ENCODE assay signal across 17 cellular contexts in the genomic region with DNA sequence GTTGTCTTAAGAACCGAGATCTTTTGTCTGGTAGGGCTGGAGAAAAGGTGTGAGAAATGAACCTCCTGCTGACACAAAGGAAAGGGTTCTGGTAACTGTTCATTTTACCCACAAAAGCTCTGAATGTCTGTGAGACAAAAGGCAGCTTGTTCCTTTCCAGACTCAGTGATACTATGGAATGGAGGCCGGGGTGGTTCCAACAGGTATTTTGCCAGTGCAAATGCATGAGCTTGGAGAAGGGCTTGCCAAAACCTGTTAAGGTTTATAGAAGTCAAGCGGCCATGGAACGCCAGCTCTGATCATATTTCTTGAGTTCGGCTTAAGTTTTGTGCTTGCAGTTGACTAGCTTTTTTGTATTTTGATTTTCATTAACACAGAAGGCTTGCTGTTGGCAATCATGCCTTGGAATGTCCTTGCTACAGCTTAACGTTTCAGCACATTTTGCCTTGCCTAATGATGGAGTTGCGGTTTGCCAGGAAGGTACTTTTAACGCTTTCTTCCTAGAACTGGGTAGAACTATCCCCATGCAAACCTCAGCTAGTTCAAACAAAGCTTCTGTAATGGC.
DNase-seq lines count a peak whose midpoint lies in the region; ATAC-seq, FAIRE-seq and TF ChIP-seq lines count a peak whose summit lies in the region.
"Had no signal": no experiment of that assay in that cellular context is flagged by ENCODE, and none has a peak within 500 bp of the region (broad histone marks: within the 10 kb centered on the region; RNA-seq: fewer than 3 reads in every experiment).

No MANE protein-coding gene starts in this region.

- no peak for FAIRE-seq in kidney (lab: Jason Lieb, UNC)
- FAIRE-seq: GM12892, HepG2 had no signal

- no peaks in the 10 kb centered on the region for H4K20me1 ChIP-seq in mammary epithelial cell (ENCODE audit: insufficient read depth, low read length)

- no peak overlapping the region for H3K9ac ChIP-seq in mammary epithelial cell (ENCODE audit: insufficient read depth, low read length)
- peak overlapping the region in 1 of 2 donors; percentile 38 for H3K9ac ChIP-seq in kidney (ENCODE audit: low read length in 2 of 2)
- H3K9ac ChIP-seq: SK-N-SH had no signal

- TF ChIP-seq POLR2A in erythroblast (IDR thresholded peaks at IDR 0.05; ENCODE audit: low read length): no peak

- H3K4me3 ChIP-seq in HEK293 (ENCODE audit: low read depth, low read length) (no peak overlapping the region), mammary epithelial cell (replicated peaks in 1 of 3; ENCODE audit: insufficient read depth in 1 of 3, low read depth in 2 of 3, low read length in 3 of 3) (no peak overlapping the region), kidney (ENCODE audit: low read length in 2 of 2) (no peak overlapping the region), retinal pigment epithelial cell (ENCODE audit: low read length) (no peak overlapping the region)
- H3K4me3 ChIP-seq: HAP-1, Peyer's patch had no signal

- intact Hi-C loops in mammary epithelial cell (cut with micrococcal nuclease) (no loop called here), kidney (cut with DNase I) (no loop called here)

- POLR2A ChIA-PET in HEK293 (lab: Yijun Ruan, JAX): no interaction called here

- H3K36me3 ChIP-seq in HEK293 (ENCODE audit: control insufficient read depth in 2 of 2, insufficient read depth in 1 of 2, low read length in 2 of 2): no peaks in the 10 kb centered on the region
- no peaks in the 10 kb centered on the region for H3K36me3 ChIP-seq in mammary epithelial cell (ENCODE audit: insufficient read depth, low read length)
- H3K36me3 ChIP-seq in kidney (ENCODE audit: control insufficient read depth in 1 of 2, insufficient read depth in 2 of 2, low read length in 2 of 2): no peaks in the 10 kb centered on the region
- H3K36me3 ChIP-seq: HAP-1, Peyer's patch had no signal

- dilution Hi-C loops in mammary epithelial cell (cut with HindIII; ENCODE audit: low sequenced_read_pairs): no loop called here

- in situ Hi-C loops in mammary epithelial cell (cut with MboI; ENCODE audit: low sequenced_read_pairs in 2 of 2): no loop called here

- H3K27ac ChIP-seq in HEK293 (ENCODE audit: extremely low read depth, low read depth, low read length) (peak overlapping the region; percentile 67), mammary epithelial cell (ENCODE audit: insufficient read depth, low read depth, low read length) (no peak overlapping the region), kidney (ENCODE audit: low read depth in 2 of 2, low read length in 2 of 2) (peak overlapping the region; percentile 70 to 77)
- H3K27ac ChIP-seq: Peyer's patch had no signal

- WGBS in mammary epithelial cell (ENCODE audit: low coverage, missing lambda C conversion rate): 5% methylated on average over 8 of the region's 8 CpGs

- peaks cover 20% of the 10 kb centered on the region for H3K4me1 ChIP-seq in HEK293 (ENCODE audit: control insufficient read depth, insufficient read depth, low read length)
- H3K4me1 ChIP-seq in mammary epithelial cell (ENCODE audit: insufficient read depth, low read length): peaks cover 20% of the 10 kb centered on the region
- peaks cover 0 to 2% of the 10 kb centered on the region in 2 donors for H3K4me1 ChIP-seq in kidney (ENCODE audit: control insufficient read depth in 1 of 2, insufficient read depth in 1 of 2, low read depth in 1 of 2, low read length in 2 of 2)
- H3K4me1 ChIP-seq: Peyer's patch had no signal

- peak overlapping the region; percentile 45 for H2AFZ ChIP-seq in mammary epithelial cell (ENCODE audit: low read depth, low read length)

- CTCF ChIA-PET in HEK293 (lab: Yijun Ruan, JAX): no interaction called here
- CTCF ChIA-PET in mammary epithelial cell (lab: Charles Lee; ENCODE audit: low non-redundant PET): no interaction called here

- peak overlapping the region; percentile 24 for H3K4me2 ChIP-seq in mammary epithelial cell (ENCODE audit: insufficient read depth, low read depth, low read length)
- H3K4me2 ChIP-seq: SK-N-SH had no signal

- TF ChIP-seq CTCF in HEK293 (tag by site-specific recombination; IDR thresholded peaks at IDR 0.05) (no peak), mammary epithelial cell (conservative IDR thresholded peaks at IDR 0.05 in 1 of 2, IDR thresholded peaks at IDR 0.05 in 1 of 2; ENCODE audit: extremely low read depth in 1 of 2, insufficient read depth in 1 of 2, low read depth in 1 of 2, low read length in 2 of 2) (no peak), kidney (IDR thresholded peaks at IDR 0.05; ENCODE audit: borderline replicate concordance, extremely low read depth, insufficient read depth) (no peak), retinal pigment epithelial cell (conservative IDR thresholded peaks at IDR 0.05; ENCODE audit: low read depth, low read length) (no peak)

- no peaks in the 10 kb centered on the region for H3K79me2 ChIP-seq in mammary epithelial cell (ENCODE audit: insufficient read depth, low read length)

- H3K9me3 ChIP-seq in HEK293 (ENCODE audit: control insufficient read depth, insufficient read depth, low read depth, low read length) (no peaks in the 10 kb centered on the region), mammary epithelial cell (replicated peaks; ENCODE audit: insufficient read depth, low read length) (no peaks in the 10 kb centered on the region), kidney (ENCODE audit: control insufficient read depth in 1 of 2, low read length in 2 of 2) (no peaks in the 10 kb centered on the region)
- H3K9me3 ChIP-seq: HAP-1, Peyer's patch, SK-N-SH had no signal

- no peaks in the 10 kb centered on the region for H3K27me3 ChIP-seq in mammary epithelial cell (ENCODE audit: insufficient read depth, low read length)
- H3K27me3 ChIP-seq: Peyer's patch had no signal

- peak; percentile 72 for DNase-seq in mammary epithelial cell
- DNase-seq in kidney: no peak
- DNase-seq in retinal pigment epithelial cell (ENCODE audit: low read depth): peak; percentile 81
- no peak for DNase-seq in HK-2 (ENCODE audit: unreplicated experiment)
- no peak for DNase-seq in erythroblast (lab: John Stamatoyannopoulos, UW)
- DNase-seq: C1 segment of cervical spinal cord, MM.1S, NCI-H1092 treated with DMSO at 0.1 percent for 48 hours, NCI-H2081 treated with DMSO at 0.1 percent for 48 hours, Peyer's patch, SK-N-SH had no signal

- BruUV-seq in mammary epithelial cell (replicated peaks; lab: Mats Ljungman, UMichigan): no TSS peak

- no peak for ATAC-seq in HG02642 (IDR thresholded peaks at IDR 0.05; ENCODE audit: poor library complexity, unreplicated experiment)
- ATAC-seq in GM18870 (IDR thresholded peaks at IDR 0.05; ENCODE audit: unreplicated experiment): no peak
- ATAC-seq: HepG2 had no signal

TF ChIP-seq in HEK293, 187 proteins besides CTCF, POLR2A, EP300 and RAD21:
- TF ChIP-seq, protein P1, sequence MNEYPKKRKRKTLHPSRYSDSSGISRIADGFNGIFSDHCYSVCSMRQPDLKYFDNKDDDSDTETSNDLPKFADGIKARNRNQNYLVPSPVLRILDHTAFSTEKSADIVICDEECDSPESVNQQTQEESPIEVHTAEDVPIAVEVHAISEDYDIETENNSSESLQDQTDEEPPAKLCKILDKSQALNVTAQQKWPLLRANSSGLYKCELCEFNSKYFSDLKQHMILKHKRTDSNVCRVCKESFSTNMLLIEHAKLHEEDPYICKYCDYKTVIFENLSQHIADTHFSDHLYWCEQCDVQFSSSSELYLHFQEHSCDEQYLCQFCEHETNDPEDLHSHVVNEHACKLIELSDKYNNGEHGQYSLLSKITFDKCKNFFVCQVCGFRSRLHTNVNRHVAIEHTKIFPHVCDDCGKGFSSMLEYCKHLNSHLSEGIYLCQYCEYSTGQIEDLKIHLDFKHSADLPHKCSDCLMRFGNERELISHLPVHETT (tag by site-specific recombination; IDR thresholded peaks at IDR 0.05): no peak
- TF ChIP-seq SCRT2 (tag by site-specific recombination; IDR thresholded peaks at IDR 0.05): peak; percentile 74; the same call in 1 of the 2 replicates

Comparison
In these comparisons a context has a peak if more than half of its experiments do, and no peak if none do; other contexts are left out.
1. DNase-seq: peak in mammary epithelial cell (single experiment) and retinal pigment epithelial cell (single experiment); none in kidney (single experiment), HK-2 (single experiment) and erythroblast (0 of 2).